8 cellular contexts compared by ENCODE assay signal in genomic region chr10:46992794-46993552, GRCh38.
DNase-seq lines count a peak whose midpoint lies in the region; ATAC-seq and TF ChIP-seq lines count a peak whose summit lies in the region.

No MANE protein-coding gene starts in this region.

- intact Hi-C loops in tibial artery (cut with DNase I; ENCODE audit: low total_unique reads) = no loop called here

- H3K4me1 ChIP-seq in tibial artery = peaks cover 0 to 6% (median 0%) of the 10 kb centered on the region in 4 donors

- H3K4me3 ChIP-seq in tibial artery = no peak overlapping the region

- no peak overlapping the region for H3K27ac ChIP-seq in tibial artery

- DNase-seq in DMS 273 treated with DMSO at 0.1 percent for 48 hours (lab: John Stamatoyannopoulos, UW) (peak; percentile 21), M059J (ENCODE audit: low read depth) (peak; percentile 42), amniotic epithelial cell (ENCODE audit: low read depth) (peak; percentile 40), hippocampal formation (lab: John Stamatoyannopoulos, UW) (peak; percentile 49 to 53), tibial artery (peak in 1 of 2 donors; percentile 62), UCSD-AML1 (lab: John Stamatoyannopoulos, UW; ENCODE audit: unreplicated experiment) (no peak)

- peak; percentile 6 to 16 for TF ChIP-seq CTCF in tibial artery (IDR thresholded peaks at IDR 0.05)

- H3K9me3 ChIP-seq in tibial artery = no peaks in the 10 kb centered on the region

- H3K36me3 ChIP-seq in tibial artery = no peaks in the 10 kb centered on the region

- H3K27me3 ChIP-seq in tibial artery = no peaks in the 10 kb centered on the region

- no peak for ATAC-seq in HG03108 (IDR thresholded peaks at IDR 0.05; ENCODE audit: unreplicated experiment)
- no peak for ATAC-seq in HG03097 (IDR thresholded peaks at IDR 0.05; ENCODE audit: low FRiP score, unreplicated experiment)
